Comparison of ENCODE assay signal across 22 cellular contexts in the genomic region with DNA sequence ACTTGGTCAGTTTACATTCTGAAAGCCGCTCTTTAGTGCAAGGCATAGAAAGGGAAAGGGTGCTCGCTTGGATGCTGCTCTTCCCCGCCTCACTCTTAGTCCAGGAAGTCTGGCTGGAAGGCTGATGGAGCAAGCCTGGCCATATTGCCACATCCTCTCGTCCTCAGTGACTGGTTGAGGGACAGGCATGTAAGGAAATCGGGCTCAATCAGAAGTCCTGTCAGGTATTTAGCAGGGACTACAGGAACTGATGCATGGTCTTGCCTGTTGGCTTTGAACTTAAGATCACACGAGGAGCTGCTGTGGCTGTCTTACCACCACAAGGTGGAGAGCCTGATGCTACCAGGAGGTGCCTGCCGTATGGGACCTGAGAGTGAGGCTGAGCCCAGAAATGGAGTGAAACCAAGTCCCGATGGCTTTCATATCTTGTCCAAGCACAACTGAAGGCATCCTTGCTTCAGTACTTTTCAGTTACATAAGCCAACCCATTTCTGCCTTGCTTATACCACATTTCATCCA. TPM values are rescaled to one million over a fixed set of nuclear protein-coding genes. Genes with fewer than 3 reads are reported as not detected.
DNase-seq lines count a peak whose midpoint lies in the region; ATAC-seq and TF ChIP-seq lines count a peak whose summit lies in the region.
"Had no signal": no experiment of that assay in that cellular context is flagged by ENCODE, and none has a peak within 500 bp of the region (broad histone marks: within the 10 kb centered on the region; RNA-seq: fewer than 3 reads in every experiment).

No MANE protein-coding gene starts in this region.

- in situ Hi-C loops in GM13977 (cut with MboI; ENCODE audit: low pct_unique_long_range_greater_than_20kb, low sequenced_read_pairs, unreplicated experiment) (no loop called here), SK-MEL-5 (cut with HindIII; ENCODE audit: low pct_unique_long_range_greater_than_20kb, low sequenced_read_pairs) (no loop called here)

- peaks cover 83% of the 10 kb centered on the region for H3K4me1 Mint-ChIP-seq in Calu3 (ENCODE audit: low read depth, unreplicated experiment)
- H3K4me1 Mint-ChIP-seq in activated T-helper 1 cell treated with anti-CD3 and anti-CD28 coated beads, Interleukin-12 subunit alpha, Interleukin-12 subunit beta, Interleukin-2, Interleukin-4 antibody, amounts not matched to agents 30 ng/mL and 10 ng/mL and 1 ng/mL, durations not matched to agents 14 hours and 24 hours and 36 hours (ENCODE audit: low read depth), result peaks cover 51% of the 10 kb centered on the region

- no TSS peak for BruUV-seq in Calu3 (replicated peaks; lab: Mats Ljungman, UMichigan)

- H3K36me3 Mint-ChIP-seq in Calu3 (ENCODE audit: insufficient read depth, unreplicated experiment), result peaks cover 18% of the 10 kb centered on the region
- peaks cover 13% of the 10 kb centered on the region for H3K36me3 Mint-ChIP-seq in activated T-helper 1 cell treated with anti-CD3 and anti-CD28 coated beads, Interleukin-12 subunit alpha, Interleukin-12 subunit beta, Interleukin-2, Interleukin-4 antibody, amounts not matched to agents 30 ng/mL and 10 ng/mL and 1 ng/mL, durations not matched to agents 14 hours and 24 hours and 36 hours (ENCODE audit: low read depth)

- TF ChIP-seq CTCF in Calu3 (IDR thresholded peaks at IDR 0.05; ENCODE audit: unreplicated experiment) (no peak), GM13977 (IDR thresholded peaks at IDR 0.05; ENCODE audit: extremely low read depth, insufficient read depth, missing control alignments) (peak; percentile 39), foreskin keratinocyte (conservative IDR thresholded peaks at IDR 0.05) (peak; percentile 13)

- DNase-seq in Calu3, result no peak
- no peak for DNase-seq in GM13977 (ENCODE audit: low spot score)
- peak; percentile 8 for DNase-seq in SK-MEL-5 (ENCODE audit: low read depth, low spot score)
- DNase-seq in foreskin keratinocyte, result no peak
- no peak for DNase-seq in cortex of kidney (lab: John Stamatoyannopoulos, UW)
- DNase-seq in SW480 (ENCODE audit: low spot score), result no peak
- no peak for DNase-seq in activated T-helper 1 cell treated with anti-CD3 and anti-CD28 coated beads, Interleukin-12 subunit alpha, Interleukin-12 subunit beta, Interleukin-2, Interleukin-4 antibody, amounts not matched to agents 30 ng/mL and 10 ng/mL and 1 ng/mL, durations not matched to agents 14 hours and 24 hours and 36 hours (ENCODE audit: low spot score)
- DNase-seq: DMS79; heart left ventricle; kidney glomerular epithelial cell; mucosa of descending colon; NCI-H2081 treated with DMSO at 0.1 percent for 48 hours; NCI-H748 treated with DMSO at 0.1 percent for 48 hours; pancreas; small intestine; stimulated activated naive CD4-positive, alpha-beta T cell treated with Interleukin-2 at 50 U/mL for 16 hours; uterus had no signal

- H3K4me1 ChIP-seq in foreskin keratinocyte, result peaks cover 30% of the 10 kb centered on the region
- H3K4me1 ChIP-seq: ascending aorta, BLaER1, heart left ventricle, uterus had no signal

- H3K4me3 Mint-ChIP-seq in Calu3 (ENCODE audit: low read depth, unreplicated experiment), result no peak overlapping the region
- H3K4me3 Mint-ChIP-seq in activated T-helper 1 cell treated with anti-CD3 and anti-CD28 coated beads, Interleukin-12 subunit alpha, Interleukin-12 subunit beta, Interleukin-2, Interleukin-4 antibody, amounts not matched to agents 30 ng/mL and 10 ng/mL and 1 ng/mL, durations not matched to agents 14 hours and 24 hours and 36 hours, result no peak overlapping the region

- CTCF ChIA-PET in Calu3 (lab: Charles Lee), result interaction anchor here (0.6 to 3.1 kb wide), 4 partner anchors 11 to 105 kb away, joined by 3 to 11 read pairs (median 4); partner anchors contain the start of gene C12orf75

- no peak overlapping the region for H3K27ac ChIP-seq in foreskin keratinocyte
- H3K27ac ChIP-seq: ascending aorta, BLaER1, heart left ventricle, RWPE1, uterus had no signal

- no peaks in the 10 kb centered on the region for H3K27me3 Mint-ChIP-seq in Calu3 (ENCODE audit: unreplicated experiment)
- H3K27me3 Mint-ChIP-seq in activated T-helper 1 cell treated with anti-CD3 and anti-CD28 coated beads, Interleukin-12 subunit alpha, Interleukin-12 subunit beta, Interleukin-2, Interleukin-4 antibody, amounts not matched to agents 30 ng/mL and 10 ng/mL and 1 ng/mL, durations not matched to agents 14 hours and 24 hours and 36 hours (ENCODE audit: insufficient read depth), result no peaks in the 10 kb centered on the region

- no peaks in the 10 kb centered on the region for H3K9me3 Mint-ChIP-seq in Calu3 (ENCODE audit: low read depth, unreplicated experiment)
- H3K9me3 Mint-ChIP-seq in activated T-helper 1 cell treated with anti-CD3 and anti-CD28 coated beads, Interleukin-12 subunit alpha, Interleukin-12 subunit beta, Interleukin-2, Interleukin-4 antibody, amounts not matched to agents 30 ng/mL and 10 ng/mL and 1 ng/mL, durations not matched to agents 14 hours and 24 hours and 36 hours, result peaks cover 9% of the 10 kb centered on the region
- H3K9me3 Mint-ChIP-seq: activated T-helper 2 cell treated with anti-CD3 and anti-CD28 coated beads, Interferon-gamma antibody, Interleukin-2, Interleukin-4, amounts not matched to agents 10 μg/mL and 5 μg/mL and 100 μg/mL, durations not matched to agents 14 hours and 24 hours and 36 hours had no signal

- intact Hi-C loops in Calu3 (cut with micrococcal nuclease; ENCODE audit: unreplicated experiment), result loop anchor here (2.0 to 5.0 kb wide), 3 partner anchors 39 to 82 kb away; partner anchors contain the start of gene APPL2
- intact Hi-C loops in activated T-helper 1 cell treated with anti-CD3 and anti-CD28 coated beads, Interleukin-12 subunit alpha, Interleukin-12 subunit beta, Interleukin-2, Interleukin-4 antibody, amounts not matched to agents 30 ng/mL and 10 ng/mL and 1 ng/mL, durations not matched to agents 14 hours and 24 hours and 36 hours (cut with micrococcal nuclease), result loop anchor here (1.0 kb wide), 1 partner anchor 64 kb away; no protein-coding TSS in a partner anchor

- no peaks in the 10 kb centered on the region for H3K27me3 ChIP-seq in foreskin keratinocyte
- H3K27me3 ChIP-seq: ascending aorta, BLaER1, heart left ventricle, pancreas, uterus had no signal

- no peak for ATAC-seq in foreskin keratinocyte
- ATAC-seq: esophagus mucosa, heart left ventricle, mucosa of descending colon, pancreas had no signal

- peak overlapping the region; percentile 86 for H3K27ac Mint-ChIP-seq in Calu3 (ENCODE audit: unreplicated experiment)
- no peak overlapping the region for H3K27ac Mint-ChIP-seq in activated T-helper 1 cell treated with anti-CD3 and anti-CD28 coated beads, Interleukin-12 subunit alpha, Interleukin-12 subunit beta, Interleukin-2, Interleukin-4 antibody, amounts not matched to agents 30 ng/mL and 10 ng/mL and 1 ng/mL, durations not matched to agents 14 hours and 24 hours and 36 hours

RNA-seq across cellular contexts. Expression of gene C12orf75, which starts 10.7 kb away (rescaled TPM):
- total RNA-seq in Calu3 (2022) (336 and 363 TPM in 2 replicates), foreskin keratinocyte (149 and 164 TPM in 2 replicates)
- total RNA-seq in SK-MEL-5 (2014; rRNA removed; shearing (Covaris generic)), result 2.1 and 4.2 TPM in 2 replicates
- 1.5 and 2.1 TPM in 2 replicates for polyA plus RNA-seq in SK-MEL-5 (2015; cell fraction: cytosol; rRNA removed)
- polyA plus RNA-seq in SK-MEL-5 (2015; cell fraction: nucleus; rRNA removed), result not detected in 2 replicates
- polyA plus RNA-seq in foreskin keratinocyte, result 153 and 156 TPM in 2 replicates
- total RNA-seq in activated T-helper 1 cell treated with anti-CD3 and anti-CD28 coated beads, Interleukin-12 subunit alpha, Interleukin-12 subunit beta, Interleukin-2, Interleukin-4 antibody, amounts not matched to agents 30 ng/mL and 10 ng/mL and 1 ng/mL, durations not matched to agents 14 hours and 24 hours and 36 hours, result 87.8 and 93.4 TPM in 2 replicates

Comparison
In these comparisons a context has a peak if more than half of its experiments do, and no peak if none do; other contexts are left out.
1. RNA of gene C12orf75, which starts 10.7 kb away (total RNA-seq): 336 to 363 TPM in Calu3, 149 to 164 TPM in foreskin keratinocyte and 87.8 to 93.4 TPM in activated T-helper 1 cell treated with anti-CD3 and anti-CD28 coated beads, Interleukin-12 subunit alpha, Interleukin-12 subunit beta, Interleukin-2, Interleukin-4 antibody, amounts not matched to agents 30 ng/mL and 10 ng/mL and 1 ng/mL, durations not matched to agents 14 hours and 24 hours and 36 hours; 2.1 to 4.2 TPM in SK-MEL-5; every median in the first group is over 10 times any median in the second.